ENCODE assay signal across 1 cellular context in genomic region chr15:56342653-56343052, GRCh38.
TF ChIP-seq lines count a peak whose summit lies in the region.

No MANE protein-coding gene starts in this region.

TF ChIP-seq in H1, 55 proteins besides CTCF, POLR2A, EP300 and RAD21:
- TF ChIP-seq CHD7 (IDR thresholded peaks at IDR 0.05; ENCODE audit: insufficient replicate concordance, low read length): no peak
- TF ChIP-seq KDM5A (IDR thresholded peaks at IDR 0.05; ENCODE audit: low read length): no peak
- TF ChIP-seq HDAC6 (IDR thresholded peaks at IDR 0.05; ENCODE audit: low read depth, low read length): no peak
- TF ChIP-seq CBX8 (IDR thresholded peaks at IDR 0.05; ENCODE audit: borderline replicate concordance, low read depth, low read length): no peak
- TF ChIP-seq KDM1A (IDR thresholded peaks at IDR 0.05; ENCODE audit: borderline replicate concordance, low read length): no peak
- no peak for TF ChIP-seq KDM4A (IDR thresholded peaks at IDR 0.05; ENCODE audit: low read depth, low read length, severe bottlenecking)
- TF ChIP-seq E2F6 (IDR thresholded peaks at IDR 0.05): no peak
